8 cellular contexts compared by ENCODE assay signal in the genomic region with DNA sequence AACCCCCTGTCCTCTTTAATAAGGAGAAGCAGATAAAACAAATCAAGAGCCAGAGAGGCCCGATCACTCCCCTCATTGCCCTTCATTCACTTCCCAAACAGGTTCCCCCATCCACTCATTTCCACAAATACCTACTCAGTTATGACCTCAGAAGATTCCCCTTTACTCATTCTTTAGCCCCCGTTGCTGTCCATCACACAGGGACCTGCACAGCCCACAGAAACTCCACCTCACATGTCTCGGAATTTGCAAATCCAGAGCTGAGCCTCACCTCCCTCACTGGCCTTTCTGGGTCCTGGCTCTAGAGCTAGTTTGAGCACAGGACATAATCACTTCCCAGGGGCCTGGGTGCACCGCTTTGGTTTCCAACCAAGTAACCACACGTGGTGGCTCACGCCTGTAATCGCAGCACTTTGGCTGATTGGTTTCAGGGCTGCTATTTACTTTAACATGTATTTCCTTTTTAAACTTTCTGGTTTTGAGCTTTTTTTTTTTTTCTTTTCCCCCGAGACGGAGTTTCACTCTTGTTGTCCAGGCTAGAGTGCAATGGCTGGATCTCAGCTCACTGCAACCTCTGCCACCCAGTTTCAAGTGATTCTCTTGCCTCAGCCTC. TPM values are rescaled to one million over a fixed set of nuclear protein-coding genes. Genes with fewer than 3 reads are reported as not detected.
DNase-seq lines count a peak whose midpoint lies in the region; ATAC-seq and TF ChIP-seq lines count a peak whose summit lies in the region.

No MANE protein-coding gene starts in this region.

- H3K27me3 ChIP-seq in thyroid gland = no peaks in the 10 kb centered on the region

- no peak overlapping the region for H3K4me3 ChIP-seq in thyroid gland (replicated peaks in 1 of 3)

- CTCF ChIA-PET in activated naive CD4-positive, alpha-beta T cell treated with anti-CD3 and anti-CD28 coated beads, Interleukin-2, amount 10 ng/mL, durations not matched to agents 7 days and 5 days (lab: Charles Lee) = no interaction called here
- CTCF ChIA-PET in activated CD8-positive, alpha-beta T cell treated with anti-CD3 and anti-CD28 coated beads, Interleukin-2, amount 10 ng/mL, durations not matched to agents 7 days and 5 days (lab: Charles Lee) = interaction anchor here (1.0 kb wide), 1 partner anchor 17 kb away, joined by 4 read pairs; the partner anchor contains the start of gene ATP6V0E1

- in situ Hi-C loops in ACHN (cut with HindIII; ENCODE audit: low pct_ligation_motif_present, low pct_unique_long_range_greater_than_20kb, low sequenced_read_pairs) = no loop called here

- peaks cover 82% of the 10 kb centered on the region for H3K4me1 Mint-ChIP-seq in activated naive CD4-positive, alpha-beta T cell treated with anti-CD3 and anti-CD28 coated beads, Interleukin-2, amount 50 U/mL, for 24 hours
- H3K4me1 Mint-ChIP-seq in activated naive CD4-positive, alpha-beta T cell treated with anti-CD3 and anti-CD28 coated beads, Interleukin-2, amount 10 ng/mL, durations not matched to agents 7 days and 5 days = peaks cover 30% of the 10 kb centered on the region
- peaks cover 39% of the 10 kb centered on the region for H3K4me1 Mint-ChIP-seq in activated CD8-positive, alpha-beta T cell treated with anti-CD3 and anti-CD28 coated beads, Interleukin-2, amount 10 ng/mL, durations not matched to agents 7 days and 5 days (ENCODE audit: low read depth)

- peak; percentile 57 for ATAC-seq in HG02884 (IDR thresholded peaks at IDR 0.05; ENCODE audit: unreplicated experiment)
- peak; percentile 74 for ATAC-seq in activated CD8-positive, alpha-beta T cell treated with anti-CD3 and anti-CD28 coated beads, Interleukin-2, amount 10 ng/mL, durations not matched to agents 7 days and 5 days

- H3K27me3 Mint-ChIP-seq in activated naive CD4-positive, alpha-beta T cell treated with anti-CD3 and anti-CD28 coated beads, Interleukin-2, amount 50 U/mL, for 24 hours = no peaks in the 10 kb centered on the region
- no peaks in the 10 kb centered on the region for H3K27me3 Mint-ChIP-seq in activated naive CD4-positive, alpha-beta T cell treated with anti-CD3 and anti-CD28 coated beads, Interleukin-2, amount 10 ng/mL, durations not matched to agents 7 days and 5 days
- H3K27me3 Mint-ChIP-seq in activated CD8-positive, alpha-beta T cell treated with anti-CD3 and anti-CD28 coated beads, Interleukin-2, amount 10 ng/mL, durations not matched to agents 7 days and 5 days (ENCODE audit: low read depth) = no peaks in the 10 kb centered on the region

- H3K4me1 ChIP-seq in thyroid gland = peaks cover 59% of the 10 kb centered on the region in 2 donors

- H3K9me3 ChIP-seq in thyroid gland = no peaks in the 10 kb centered on the region

- DNase-seq in activated naive CD4-positive, alpha-beta T cell treated with anti-CD3 and anti-CD28 coated beads, Interleukin-2, amount 10 ng/mL, durations not matched to agents 7 days and 5 days = no peak
- peak; percentile 46 for DNase-seq in activated CD8-positive, alpha-beta T cell treated with anti-CD3 and anti-CD28 coated beads, Interleukin-2, amount 10 ng/mL, durations not matched to agents 7 days and 5 days
- peak; percentile 36 to 58 for DNase-seq in thyroid gland
- no peak for DNase-seq in NCI-H187 (lab: John Stamatoyannopoulos, UW)
- no peak for DNase-seq in ACHN
- no peak for DNase-seq in Kasumi-1 (lab: John Stamatoyannopoulos, UW)

- no peak for TF ChIP-seq CTCF in thyroid gland (IDR thresholded peaks at IDR 0.05)

- no peak for TF ChIP-seq POLR2A in thyroid gland (IDR thresholded peaks at IDR 0.05)

- peak overlapping the region; percentile 39 for H3K4me3 Mint-ChIP-seq in activated naive CD4-positive, alpha-beta T cell treated with anti-CD3 and anti-CD28 coated beads, Interleukin-2, amount 50 U/mL, for 24 hours
- no peak overlapping the region for H3K4me3 Mint-ChIP-seq in activated naive CD4-positive, alpha-beta T cell treated with anti-CD3 and anti-CD28 coated beads, Interleukin-2, amount 10 ng/mL, durations not matched to agents 7 days and 5 days
- H3K4me3 Mint-ChIP-seq in activated CD8-positive, alpha-beta T cell treated with anti-CD3 and anti-CD28 coated beads, Interleukin-2, amount 10 ng/mL, durations not matched to agents 7 days and 5 days = peak overlapping the region; percentile 27

- H3K27ac ChIP-seq in thyroid gland = peak overlapping the region in 2 of 3 donors; percentile 2 to 44

- peaks cover 3 to 4% of the 10 kb centered on the region in 2 donors for H3K36me3 ChIP-seq in thyroid gland

- peak overlapping the region; percentile 79 for H3K27ac Mint-ChIP-seq in activated naive CD4-positive, alpha-beta T cell treated with anti-CD3 and anti-CD28 coated beads, Interleukin-2, amount 50 U/mL, for 24 hours
- no peak overlapping the region for H3K27ac Mint-ChIP-seq in activated naive CD4-positive, alpha-beta T cell treated with anti-CD3 and anti-CD28 coated beads, Interleukin-2, amount 10 ng/mL, durations not matched to agents 7 days and 5 days
- H3K27ac Mint-ChIP-seq in activated CD8-positive, alpha-beta T cell treated with anti-CD3 and anti-CD28 coated beads, Interleukin-2, amount 10 ng/mL, durations not matched to agents 7 days and 5 days = peak overlapping the region; percentile 37

- POLR2A ChIA-PET in activated CD8-positive, alpha-beta T cell treated with anti-CD3 and anti-CD28 coated beads, Interleukin-2, amount 10 ng/mL, durations not matched to agents 7 days and 5 days (lab: Charles Lee) = no interaction called here

- 37 to 42% methylated on average over 9 of the region's 9 CpGs for WGBS in thyroid gland, 2 donors

- peaks cover 15% of the 10 kb centered on the region for H3K36me3 Mint-ChIP-seq in activated naive CD4-positive, alpha-beta T cell treated with anti-CD3 and anti-CD28 coated beads, Interleukin-2, amount 50 U/mL, for 24 hours
- H3K36me3 Mint-ChIP-seq in activated naive CD4-positive, alpha-beta T cell treated with anti-CD3 and anti-CD28 coated beads, Interleukin-2, amount 10 ng/mL, durations not matched to agents 7 days and 5 days = peaks cover 12% of the 10 kb centered on the region
- H3K36me3 Mint-ChIP-seq in activated CD8-positive, alpha-beta T cell treated with anti-CD3 and anti-CD28 coated beads, Interleukin-2, amount 10 ng/mL, durations not matched to agents 7 days and 5 days (ENCODE audit: low read depth) = peaks cover 22% of the 10 kb centered on the region

- H3K9me3 Mint-ChIP-seq in activated naive CD4-positive, alpha-beta T cell treated with anti-CD3 and anti-CD28 coated beads, Interleukin-2, amount 50 U/mL, for 24 hours = no peaks in the 10 kb centered on the region
- H3K9me3 Mint-ChIP-seq in activated naive CD4-positive, alpha-beta T cell treated with anti-CD3 and anti-CD28 coated beads, Interleukin-2, amount 10 ng/mL, durations not matched to agents 7 days and 5 days = no peaks in the 10 kb centered on the region
- H3K9me3 Mint-ChIP-seq in activated CD8-positive, alpha-beta T cell treated with anti-CD3 and anti-CD28 coated beads, Interleukin-2, amount 10 ng/mL, durations not matched to agents 7 days and 5 days (ENCODE audit: insufficient read depth) = no peaks in the 10 kb centered on the region

- intact Hi-C loops in thyroid gland (cut with DNase I) = no loop called here

RNA-seq across cellular contexts. Expression of gene ATP6V0E1, which starts 17.8 kb away (rescaled TPM):
- 100 to 1,000 TPM; 122 to 129 TPM for total RNA-seq in activated CD8-positive, alpha-beta T cell treated with anti-CD3 and anti-CD28 coated beads, Interleukin-2, amount 10 ng/mL, durations not matched to agents 7 days and 5 days
- total RNA-seq in thyroid gland = 100 to 1,000 TPM; 170 to 254 (median 198) TPM

RNA-seq across cellular contexts. Expression of gene RPL26L1, which starts 42.1 kb away (rescaled TPM):
- 10 to 100 TPM; 45.1 to 49.4 TPM for total RNA-seq in activated CD8-positive, alpha-beta T cell treated with anti-CD3 and anti-CD28 coated beads, Interleukin-2, amount 10 ng/mL, durations not matched to agents 7 days and 5 days
- 10 to 100 TPM; 27.2 to 46.7 (median 42.9) TPM for total RNA-seq in thyroid gland

RNA-seq across cellular contexts. Expression of gene CREBRF, which starts 54.8 kb away (rescaled TPM):
- 1 to 10 TPM; 8.7 to 10.0 TPM for total RNA-seq in activated CD8-positive, alpha-beta T cell treated with anti-CD3 and anti-CD28 coated beads, Interleukin-2, amount 10 ng/mL, durations not matched to agents 7 days and 5 days
- 100 to 1,000 TPM in 1 of 4 donors, 10 to 100 TPM in 3; 47.7 to 125 (median 77.3) TPM for total RNA-seq in thyroid gland

Comparison
In these comparisons a context has a peak if more than half of its experiments do, and no peak if none do; other contexts are left out.
1. DNase-seq: peak in activated CD8-positive, alpha-beta T cell treated with anti-CD3 and anti-CD28 coated beads, Interleukin-2, amount 10 ng/mL, durations not matched to agents 7 days and 5 days (single experiment) and thyroid gland (2 of 2); none in activated naive CD4-positive, alpha-beta T cell treated with anti-CD3 and anti-CD28 coated beads, Interleukin-2, amount 10 ng/mL, durations not matched to agents 7 days and 5 days (single experiment), NCI-H187 (0 of 2), ACHN (single experiment) and Kasumi-1 (0 of 2).
2. RNA of gene CREBRF, which starts 54.8 kb away (total RNA-seq): 47.7 to 125 TPM in thyroid gland; 8.7 to 10.0 TPM in activated CD8-positive, alpha-beta T cell treated with anti-CD3 and anti-CD28 coated beads, Interleukin-2, amount 10 ng/mL, durations not matched to agents 7 days and 5 days; every median in the first group is over 4 times any median in the second.